In genomic region chr6:39599996-39600395, GRCh38 we compare ENCODE assay signal across 22 cellular contexts.
DNase-seq lines count a peak whose midpoint lies in the region; ATAC-seq and TF ChIP-seq lines count a peak whose summit lies in the region.
"Had no signal": no experiment of that assay in that cellular context is flagged by ENCODE, and none has a peak within 500 bp of the region (broad histone marks: within the 10 kb centered on the region; RNA-seq: fewer than 3 reads in every experiment).

No MANE protein-coding gene starts in this region.

- H3K27me3 Mint-ChIP-seq in activated T-helper 2 cell treated with anti-CD3 and anti-CD28 coated beads, Interferon-gamma antibody, Interleukin-2, Interleukin-4, amounts not matched to agents 10 μg/mL and 5 μg/mL and 100 μg/mL, durations not matched to agents 14 hours and 24 hours and 36 hours (ENCODE audit: low read depth) = peaks cover 8% of the 10 kb centered on the region

- no peak overlapping the region for H3K27ac Mint-ChIP-seq in activated T-helper 2 cell treated with anti-CD3 and anti-CD28 coated beads, Interferon-gamma antibody, Interleukin-2, Interleukin-4, amounts not matched to agents 10 μg/mL and 5 μg/mL and 100 μg/mL, durations not matched to agents 14 hours and 24 hours and 36 hours
- H3K27ac Mint-ChIP-seq: activated naive CD4-positive, alpha-beta T cell treated with anti-CD3 and anti-CD28 coated beads for 36 hours; activated T-cell treated with anti-CD3 and anti-CD28 coated beads, Interleukin-2, amount 50 U/mL, for 24 hours; CD8-positive, alpha-beta T cell; memory B cell; stimulated activated naive CD8-positive, alpha-beta T cell treated with anti-CD3 and anti-CD28 coated beads, Interleukin-15, amount 100 ng/mL, for 72 hours; T-helper 1 cell treated with Interleukin-12 subunit alpha and Interleukin-12 subunit beta and Interleukin-4 antibody, amounts not matched to agents 30 μg/mL and 1 μg/mL, for 36 hours had no signal

- H3K4me1 ChIP-seq in hepatocyte (ENCODE audit: insufficient read depth) = no peaks in the 10 kb centered on the region
- H3K4me1 ChIP-seq: right lobe of liver, SJSA1, transverse colon had no signal

- H3K36me3 Mint-ChIP-seq in activated T-helper 2 cell treated with anti-CD3 and anti-CD28 coated beads, Interferon-gamma antibody, Interleukin-2, Interleukin-4, amounts not matched to agents 10 μg/mL and 5 μg/mL and 100 μg/mL, durations not matched to agents 14 hours and 24 hours and 36 hours (ENCODE audit: low read depth) = no peaks in the 10 kb centered on the region
- H3K36me3 Mint-ChIP-seq: CD8-positive, alpha-beta T cell; memory B cell had no signal

- ATAC-seq in SK-N-SH treated with all-trans-retinoic acid at 6 μM for 48 hours (no peak), HG02623 (IDR thresholded peaks at IDR 0.05; ENCODE audit: unreplicated experiment) (no peak)
- ATAC-seq: CD8-positive, alpha-beta T cell; left cardiac atrium; right lobe of liver; stimulated activated naive CD8-positive, alpha-beta T cell treated with anti-CD3 and anti-CD28 coated beads, Interleukin-15, amount 100 ng/mL, for 72 hours had no signal

- H3K4me2 ChIP-seq in hepatocyte = no peak overlapping the region

- POLR2A ChIA-PET in BJ (lab: Charles Lee) = interaction anchor here (0.7 to 1.3 kb wide), 3 partner anchors 27 to 192 kb away, joined by 3 read pairs; no protein-coding TSS in a partner anchor

- H2AFZ ChIP-seq in hepatocyte = no peak overlapping the region

- H3K9me3 ChIP-seq in hepatocyte (ENCODE audit: low read depth) = no peaks in the 10 kb centered on the region
- H3K9me3 ChIP-seq: right lobe of liver, SJSA1, transverse colon had no signal

- intact Hi-C loops in activated T-helper 2 cell treated with anti-CD3 and anti-CD28 coated beads, Interferon-gamma antibody, Interleukin-2, Interleukin-4, amounts not matched to agents 10 μg/mL and 5 μg/mL and 100 μg/mL, durations not matched to agents 14 hours and 24 hours and 36 hours (cut with micrococcal nuclease) = no loop called here

- no peaks in the 10 kb centered on the region for H3K9me3 Mint-ChIP-seq in activated T-helper 2 cell treated with anti-CD3 and anti-CD28 coated beads, Interferon-gamma antibody, Interleukin-2, Interleukin-4, amounts not matched to agents 10 μg/mL and 5 μg/mL and 100 μg/mL, durations not matched to agents 14 hours and 24 hours and 36 hours
- H3K9me3 Mint-ChIP-seq: activated naive CD4-positive, alpha-beta T cell treated with anti-CD3 and anti-CD28 coated beads for 36 hours; activated T-cell treated with anti-CD3 and anti-CD28 coated beads, Interleukin-2, amount 50 U/mL, for 24 hours; CD8-positive, alpha-beta T cell; stimulated activated naive CD8-positive, alpha-beta T cell treated with anti-CD3 and anti-CD28 coated beads, Interleukin-15, amount 100 ng/mL, for 72 hours; T-helper 1 cell treated with Interleukin-12 subunit alpha and Interleukin-12 subunit beta and Interleukin-4 antibody, amounts not matched to agents 30 μg/mL and 1 μg/mL, for 36 hours had no signal

- H3K27me3 ChIP-seq in BJ (ENCODE audit: control insufficient read depth, insufficient read depth, low read length) (no peaks in the 10 kb centered on the region), hepatocyte (no peaks in the 10 kb centered on the region)
- H3K27me3 ChIP-seq: right lobe of liver, SJSA1, transverse colon had no signal

- peak overlapping the region; percentile 74 for H3K27ac ChIP-seq in hepatocyte
- H3K27ac ChIP-seq: right lobe of liver, SJSA1, transverse colon had no signal

- H3K36me3 ChIP-seq in BJ (ENCODE audit: control insufficient read depth, insufficient read depth, low read length) = no peaks in the 10 kb centered on the region
- H3K36me3 ChIP-seq in hepatocyte (replicated peaks; ENCODE audit: insufficient read depth, low read depth) = no peaks in the 10 kb centered on the region
- H3K36me3 ChIP-seq: right lobe of liver, SJSA1, transverse colon had no signal

- H3K4me3 ChIP-seq in BJ (ENCODE audit: low read depth, low read length) (no peak overlapping the region), hepatocyte (no peak overlapping the region)
- H3K4me3 ChIP-seq: right lobe of liver, SJSA1, transverse colon had no signal

- no peaks in the 10 kb centered on the region for H3K4me1 Mint-ChIP-seq in activated T-helper 2 cell treated with anti-CD3 and anti-CD28 coated beads, Interferon-gamma antibody, Interleukin-2, Interleukin-4, amounts not matched to agents 10 μg/mL and 5 μg/mL and 100 μg/mL, durations not matched to agents 14 hours and 24 hours and 36 hours (ENCODE audit: low read depth)
- H3K4me1 Mint-ChIP-seq: memory B cell; stimulated activated naive CD8-positive, alpha-beta T cell treated with anti-CD3 and anti-CD28 coated beads, Interleukin-15, amount 100 ng/mL, for 72 hours had no signal

- H3K4me3 Mint-ChIP-seq in activated T-helper 2 cell treated with anti-CD3 and anti-CD28 coated beads, Interferon-gamma antibody, Interleukin-2, Interleukin-4, amounts not matched to agents 10 μg/mL and 5 μg/mL and 100 μg/mL, durations not matched to agents 14 hours and 24 hours and 36 hours (ENCODE audit: low read depth) = no peak overlapping the region
- H3K4me3 Mint-ChIP-seq: activated naive CD4-positive, alpha-beta T cell treated with anti-CD3 and anti-CD28 coated beads for 36 hours; activated T-cell treated with anti-CD3 and anti-CD28 coated beads, Interleukin-2, amount 50 U/mL, for 24 hours; CD8-positive, alpha-beta T cell; memory B cell; stimulated activated naive CD8-positive, alpha-beta T cell treated with anti-CD3 and anti-CD28 coated beads, Interleukin-15, amount 100 ng/mL, for 72 hours; T-helper 1 cell treated with Interleukin-12 subunit alpha and Interleukin-12 subunit beta and Interleukin-4 antibody, amounts not matched to agents 30 μg/mL and 1 μg/mL, for 36 hours had no signal

- H3K9me2 ChIP-seq in hepatocyte (replicated peaks; ENCODE audit: insufficient read depth) = no peaks in the 10 kb centered on the region

- H3K79me2 ChIP-seq in hepatocyte = no peaks in the 10 kb centered on the region

- 52% methylated on average over 2 of the region's 2 CpGs for WGBS in hepatocyte (ENCODE audit: low lambda C conversion rate, missing lambda C conversion rate)

- no peaks in the 10 kb centered on the region for H4K20me1 ChIP-seq in hepatocyte (ENCODE audit: insufficient read depth, poor library complexity, severe bottlenecking)

- CTCF ChIA-PET in BJ (lab: Yijun Ruan, JAX) = interaction anchor here (0.7 to 1.2 kb wide), 4 partner anchors 148 to 213 kb away, joined by 3 to 4 read pairs (median 3); no protein-coding TSS in a partner anchor

- no peak for TF ChIP-seq CTCF in BJ (IDR thresholded peaks at IDR 0.05; ENCODE audit: insufficient read depth, low read depth, low read length)
- no peak for TF ChIP-seq CTCF in hepatocyte (IDR thresholded peaks at IDR 0.05; ENCODE audit: poor library complexity)

- DNase-seq in BJ (ENCODE audit: low read depth) (peak; percentile 96), HS-5 (ENCODE audit: low read depth) (peak; percentile 26), hepatocyte (ENCODE audit: low spot score) (peak; percentile 12), SHP77 (lab: John Stamatoyannopoulos, UW) (no peak), NCI-H187 (lab: John Stamatoyannopoulos, UW) (no peak)
- no peak for DNase-seq in activated T-helper 2 cell treated with anti-CD3 and anti-CD28 coated beads, Interferon-gamma antibody, Interleukin-2, Interleukin-4, amounts not matched to agents 10 μg/mL and 5 μg/mL and 100 μg/mL, durations not matched to agents 14 hours and 24 hours and 36 hours (ENCODE audit: low spot score)
- DNase-seq: activated CD4-positive, alpha-beta T cell treated with anti-CD3 and anti-CD28 coated beads for 4 hours; activated naive CD4-positive, alpha-beta T cell treated with anti-CD3 and anti-CD28 coated beads for 36 hours; activated T-cell treated with anti-CD3 and anti-CD28 coated beads, Interleukin-2, amount 50 U/mL, for 24 hours; anterior cingulate cortex; CD8-positive, alpha-beta T cell; GDM1; left cardiac atrium; NCI-H2029 treated with DMSO at 0.1 percent for 48 hours; right lobe of liver; stimulated activated naive CD8-positive, alpha-beta T cell treated with anti-CD3 and anti-CD28 coated beads, Interleukin-15, amount 100 ng/mL, for 72 hours; transverse colon had no signal

TF ChIP-seq in SK-N-SH treated with all-trans-retinoic acid at 6 μM for 48 hours, 23 proteins besides CTCF, POLR2A, EP300 and RAD21:
- TF ChIP-seq TCF4 (CRISPR knock-in tag; IDR thresholded peaks at IDR 0.05; ENCODE audit: borderline replicate concordance) (peak; percentile 60; the same call in 1 of the 2 replicates), RARB (CRISPR knock-in tag; IDR thresholded peaks at IDR 0.05) (no peak), ZNF70 (CRISPR knock-in tag; IDR thresholded peaks at IDR 0.05) (no peak), ISL1 (CRISPR knock-in tag; IDR thresholded peaks at IDR 0.05) (peak; percentile 39; the same call in 1 of the 2 replicates), ZFP30 (CRISPR knock-in tag; IDR thresholded peaks at IDR 0.05) (no peak)
TF ChIP-seq in SK-N-SH treated with all-trans-retinoic acid at 6 μM for 48 hours: peak in this region for 2.

Comparison
In these comparisons a context has a peak if more than half of its experiments do, and no peak if none do; other contexts are left out.
1. DNase-seq: peak in BJ (single experiment), HS-5 (single experiment) and hepatocyte (single experiment); none in SHP77 (0 of 2), NCI-H187 (0 of 2) and activated T-helper 2 cell treated with anti-CD3 and anti-CD28 coated beads, Interferon-gamma antibody, Interleukin-2, Interleukin-4, amounts not matched to agents 10 μg/mL and 5 μg/mL and 100 μg/mL, durations not matched to agents 14 hours and 24 hours and 36 hours (single experiment).